ENCODE assay signal across 1 cellular context in genomic region chr4:6419452-6420028, GRCh38.
TF ChIP-seq lines count a peak whose summit lies in the region.

No MANE protein-coding gene starts in this region.

TF ChIP-seq in K562, 482 proteins besides CTCF, POLR2A, EP300 and RAD21 (continued from another document):
- no peak for TF ChIP-seq PBX2 (CRISPR knock-in tag; IDR thresholded peaks at IDR 0.05; ENCODE audit: low read depth)
- TF ChIP-seq PBX2 (tag; conservative IDR thresholded peaks at IDR 0.05; ENCODE audit: low read depth), result peak; percentile 95
- no peak for TF ChIP-seq ZKSCAN1 (IDR thresholded peaks at IDR 0.05; ENCODE audit: low read depth, low read length)
- no peak for TF ChIP-seq SMAD1 (IDR thresholded peaks at IDR 0.05; ENCODE audit: low read depth, low read length, partially characterized antibody)
- TF ChIP-seq CXXC5 (CRISPR knock-in tag; IDR thresholded peaks at IDR 0.05), result no peak
- no peak for TF ChIP-seq CBX3 (IDR thresholded peaks at IDR 0.05; ENCODE audit: borderline replicate concordance in 1 of 2, low read length in 2 of 2)
- TF ChIP-seq CEBPB (tag; IDR thresholded peaks at IDR 0.05), result no peak
TF ChIP-seq in K562: peak in this region for 9.
